Comparison of ENCODE assay signal across 10 cellular contexts in the genomic region with DNA sequence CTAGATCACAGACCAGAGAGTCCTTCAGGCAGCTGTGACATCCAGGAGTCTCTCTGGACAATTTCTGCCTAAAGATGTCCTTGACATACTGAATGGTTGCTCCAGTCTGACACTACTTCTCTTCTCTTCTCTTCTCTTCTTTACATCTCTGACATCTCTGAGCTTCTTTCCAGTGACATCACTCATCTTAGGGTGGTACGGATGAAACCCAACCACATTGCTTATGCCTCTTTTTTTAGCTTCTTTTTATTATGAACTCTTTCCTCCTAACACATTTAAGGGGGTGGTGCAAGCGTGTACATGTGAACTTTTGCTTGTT. TPM values are rescaled to one million over a fixed set of nuclear protein-coding genes. Genes with fewer than 3 reads are reported as not detected.
A peak's percentile ranks its signal among the peaks of the same experiment; 100 is the strongest.
DNase-seq lines count a peak whose midpoint lies in the region; ATAC-seq and TF ChIP-seq lines count a peak whose summit lies in the region.
"Had no signal": no experiment of that assay in that cellular context is flagged by ENCODE, and none has a peak within 500 bp of the region (broad histone marks: within the 10 kb centered on the region; RNA-seq: fewer than 3 reads in every experiment).

No MANE protein-coding gene starts in this region.

- H3K9me3 ChIP-seq in right atrium auricular region = no peaks in the 10 kb centered on the region

- H3K27me3 ChIP-seq in right atrium auricular region = no peaks in the 10 kb centered on the region

- peaks cover 0 to 6% of the 10 kb centered on the region in 2 donors for H3K4me1 ChIP-seq in right atrium auricular region

- no peak for TF ChIP-seq CTCF in right atrium auricular region (IDR thresholded peaks at IDR 0.05)

- H3K27ac ChIP-seq in right atrium auricular region (peak overlapping the region; percentile 3 to 60), caudate nucleus (ENCODE audit: low read depth, low read length) (peak overlapping the region; percentile 84)

- no peak for DNase-seq in right atrium auricular region (ENCODE audit: low spot score)
- no peak for DNase-seq in cardiac septum (ENCODE audit: low spot score)
- DNase-seq in caudate nucleus (lab: John Stamatoyannopoulos, UW) = peak in 1 of 61 donors; percentile 54
- DNase-seq in DMS114 treated with DMSO at 0.1 percent for 48 hours (lab: John Stamatoyannopoulos, UW; ENCODE audit: unreplicated experiment) = no peak
- DNase-seq in NOMO-1 (lab: John Stamatoyannopoulos, UW; ENCODE audit: unreplicated experiment in 2 of 2) = no peak
- DNase-seq in NCI-H345 treated with DMSO at 0.1 percent for 48 hours (lab: John Stamatoyannopoulos, UW; ENCODE audit: unreplicated experiment) = no peak
- DNase-seq: COR-L47, NCI-H2029 had no signal

- intact Hi-C loops in cardiac septum (cut with DNase I) = no loop called here

- ATAC-seq in HG03025 (IDR thresholded peaks at IDR 0.05; ENCODE audit: low FRiP score, unreplicated experiment) (peak; percentile 8), HG02852 (IDR thresholded peaks at IDR 0.05; ENCODE audit: unreplicated experiment) (no peak)

- H3K4me3 ChIP-seq in right atrium auricular region = no peak overlapping the region

- H3K36me3 ChIP-seq in right atrium auricular region = no peaks in the 10 kb centered on the region

RNA-seq across cellular contexts. Expression of gene IRF2, which starts 39.4 kb away (rescaled TPM):
- total RNA-seq in right atrium auricular region (10 to 100 TPM; 17.7 to 24.5 TPM), cardiac septum (22.4 TPM)
